In genomic region chr5:6705088-6705487, GRCh38 we compare ENCODE assay signal across 9 cellular contexts. TPM values are rescaled to one million over a fixed set of nuclear protein-coding genes. Genes with fewer than 3 reads are reported as not detected.
DNase-seq lines count a peak whose midpoint lies in the region; ATAC-seq and TF ChIP-seq lines count a peak whose summit lies in the region.
"Had no signal": no experiment of that assay in that cellular context is flagged by ENCODE, and none has a peak within 500 bp of the region (broad histone marks: within the 10 kb centered on the region; RNA-seq: fewer than 3 reads in every experiment).

No MANE protein-coding gene starts in this region.

- H3K4me2 ChIP-seq in smooth muscle cell = peak overlapping the region; percentile 46
- no peak overlapping the region for H3K4me2 ChIP-seq in neural progenitor cell

- no peaks in the 10 kb centered on the region for H3K4me1 ChIP-seq in smooth muscle cell (ENCODE audit: low read depth)
- peaks cover 15% of the 10 kb centered on the region for H3K4me1 ChIP-seq in neural progenitor cell

- peak overlapping the region; percentile 19 for H3K9ac ChIP-seq in smooth muscle cell (ENCODE audit: low read depth)
- H3K9ac ChIP-seq in neural progenitor cell = no peak overlapping the region

- H3K79me2 ChIP-seq in smooth muscle cell (ENCODE audit: low read depth) = no peaks in the 10 kb centered on the region
- no peaks in the 10 kb centered on the region for H3K79me2 ChIP-seq in neural progenitor cell (ENCODE audit: low read depth)

- no peaks in the 10 kb centered on the region for H3K27me3 ChIP-seq in smooth muscle cell (ENCODE audit: low read depth)
- peaks cover 4% of the 10 kb centered on the region for H3K27me3 ChIP-seq in neural progenitor cell

- H2AFZ ChIP-seq in smooth muscle cell (ENCODE audit: low read depth) (peak overlapping the region; percentile 2), neural progenitor cell (replicated peaks) (no peak overlapping the region)

- H3K9me3 ChIP-seq in smooth muscle cell (replicated peaks; ENCODE audit: low read depth) (no peaks in the 10 kb centered on the region), neural progenitor cell (ENCODE audit: low read depth) (no peaks in the 10 kb centered on the region)

- TF ChIP-seq CTCF in smooth muscle cell (IDR thresholded peaks at IDR 0.05; ENCODE audit: borderline replicate concordance, insufficient read depth, poor library complexity, severe bottlenecking) (no peak), neural progenitor cell (IDR thresholded peaks at IDR 0.05) (no peak), progenitor cell of endocrine pancreas (IDR thresholded peaks at IDR 0.05; ENCODE audit: unreplicated experiment) (no peak)

- no peaks in the 10 kb centered on the region for H3K36me3 Mint-ChIP-seq in activated naive CD8-positive, alpha-beta T cell treated with anti-CD3 and anti-CD28 coated beads, Interleukin-2, amount 50 U/mL, for 24 hours (ENCODE audit: low read depth)
- H3K36me3 Mint-ChIP-seq in neural progenitor cell (no peaks in the 10 kb centered on the region), progenitor cell of endocrine pancreas (ENCODE audit: insufficient read depth) (no peaks in the 10 kb centered on the region)

- no peaks in the 10 kb centered on the region for H3K9me3 Mint-ChIP-seq in activated naive CD8-positive, alpha-beta T cell treated with anti-CD3 and anti-CD28 coated beads, Interleukin-2, amount 50 U/mL, for 24 hours
- H3K9me3 Mint-ChIP-seq in neural progenitor cell (no peaks in the 10 kb centered on the region), progenitor cell of endocrine pancreas (ENCODE audit: low read depth) (no peaks in the 10 kb centered on the region)

- H3K4me3 Mint-ChIP-seq in activated naive CD8-positive, alpha-beta T cell treated with anti-CD3 and anti-CD28 coated beads, Interleukin-2, amount 50 U/mL, for 24 hours = no peak overlapping the region
- H3K4me3 Mint-ChIP-seq in neural progenitor cell = no peak overlapping the region
- no peak overlapping the region for H3K4me3 Mint-ChIP-seq in progenitor cell of endocrine pancreas (ENCODE audit: low read depth)

- 59% methylated on average over 6 of the region's 6 CpGs for WGBS in smooth muscle cell (ENCODE audit: low lambda C conversion rate)

- H4K20me1 ChIP-seq in smooth muscle cell (ENCODE audit: low read depth) = no peaks in the 10 kb centered on the region
- no peaks in the 10 kb centered on the region for H4K20me1 ChIP-seq in neural progenitor cell (ENCODE audit: low read depth)

- H3K4me3 ChIP-seq in smooth muscle cell (no peak overlapping the region), neural progenitor cell (no peak overlapping the region)

- peaks cover 7% of the 10 kb centered on the region for H3K27me3 Mint-ChIP-seq in activated naive CD8-positive, alpha-beta T cell treated with anti-CD3 and anti-CD28 coated beads, Interleukin-2, amount 50 U/mL, for 24 hours
- H3K27me3 Mint-ChIP-seq in neural progenitor cell (ENCODE audit: insufficient read depth, low read depth) (peaks cover 7% of the 10 kb centered on the region), progenitor cell of endocrine pancreas (peaks cover 19% of the 10 kb centered on the region)

- no peak for DNase-seq in activated naive CD8-positive, alpha-beta T cell treated with anti-CD3 and anti-CD28 coated beads, Interleukin-2, amount 50 U/mL, for 24 hours
- DNase-seq in smooth muscle cell (lab: John Stamatoyannopoulos, UW; ENCODE audit: unreplicated experiment) (no peak), SW480 (ENCODE audit: low spot score) (no peak), neural progenitor cell (ENCODE audit: low spot score) (no peak), progenitor cell of endocrine pancreas (ENCODE audit: low spot score, unreplicated experiment) (no peak), NCI-H2227 (lab: John Stamatoyannopoulos, UW; ENCODE audit: unreplicated experiment) (no peak)
- DNase-seq: midbrain had no signal

- H3K27ac ChIP-seq in smooth muscle cell (ENCODE audit: low read depth) = peak overlapping the region; percentile 87
- H3K27ac ChIP-seq in neural progenitor cell = no peak overlapping the region

- no peaks in the 10 kb centered on the region for H3K36me3 ChIP-seq in smooth muscle cell (ENCODE audit: low read depth)
- no peaks in the 10 kb centered on the region for H3K36me3 ChIP-seq in neural progenitor cell

- H3F3A ChIP-seq in smooth muscle cell (ENCODE audit: low read depth) (no peaks in the 10 kb centered on the region), neural progenitor cell (ENCODE audit: low read depth) (peaks cover 6% of the 10 kb centered on the region)

- H3K4me1 Mint-ChIP-seq in activated naive CD8-positive, alpha-beta T cell treated with anti-CD3 and anti-CD28 coated beads, Interleukin-2, amount 50 U/mL, for 24 hours = peaks cover 13% of the 10 kb centered on the region
- H3K4me1 Mint-ChIP-seq in neural progenitor cell (peaks cover 31% of the 10 kb centered on the region), progenitor cell of endocrine pancreas (ENCODE audit: low read depth) (peaks cover 2% of the 10 kb centered on the region)

- ATAC-seq in GM19351 (IDR thresholded peaks at IDR 0.05; ENCODE audit: unreplicated experiment) (peak; percentile 91), HG03025 (IDR thresholded peaks at IDR 0.05; ENCODE audit: low FRiP score, unreplicated experiment) (peak; percentile 85)
- peak; percentile 69 for ATAC-seq in activated naive CD8-positive, alpha-beta T cell treated with anti-CD3 and anti-CD28 coated beads, Interleukin-2, amount 50 U/mL, for 24 hours

- H3K27ac Mint-ChIP-seq in activated naive CD8-positive, alpha-beta T cell treated with anti-CD3 and anti-CD28 coated beads, Interleukin-2, amount 50 U/mL, for 24 hours = no peak overlapping the region
- H3K27ac Mint-ChIP-seq in neural progenitor cell (no peak overlapping the region), progenitor cell of endocrine pancreas (no peak overlapping the region)

RNA-seq across cellular contexts. Expression of gene TENT4A, which starts 8.1 kb away (rescaled TPM):
- 16.2 and 16.9 TPM in 2 replicates for total RNA-seq in smooth muscle cell
- 10.0 and 10.4 TPM in 2 replicates for polyA plus RNA-seq in smooth muscle cell
- total RNA-seq in neural progenitor cell (ENCODE audit: low replicate concordance) = 20.9 and 22.4 TPM in 2 replicates
- 30.0 and 31.8 TPM in 2 replicates for total RNA-seq in progenitor cell of endocrine pancreas
